Comparison of ENCODE assay signal across 1 cellular context in genomic region chr17:16975744-16976625, GRCh38.
TF ChIP-seq lines count a peak whose summit lies in the region.

No MANE protein-coding gene starts in this region.

TF ChIP-seq in GM12878, 131 proteins besides CTCF, POLR2A, EP300 and RAD21 (continued from another document and continues in another):
- no peak for TF ChIP-seq CEBPZ (IDR thresholded peaks at IDR 0.05; ENCODE audit: low read depth, low read length)
- 0 out of 2 replicates have a peak, but pooled peaks have one; percentile 48 for TF ChIP-seq MTA3 (IDR thresholded peaks at IDR 0.05; ENCODE audit: borderline replicate concordance, low read length)
- no peak for TF ChIP-seq FOXK2 (IDR thresholded peaks at IDR 0.05)
- TF ChIP-seq SREBF2 (IDR thresholded peaks at IDR 0.05; ENCODE audit: low read length), result no peak
- TF ChIP-seq TCF3 (IDR thresholded peaks at IDR 0.05; ENCODE audit: borderline replicate concordance, insufficient read depth, low read depth, low read length), result peak; percentile 74; the same call in 1 of the 2 replicates
- peak; percentile 84; the same call in 1 of the 2 replicates for TF ChIP-seq TCF12 (IDR thresholded peaks at IDR 0.05; ENCODE audit: low read depth, low read length)
- TF ChIP-seq HDAC2 (IDR thresholded peaks at IDR 0.05), result no peak
- no peak for TF ChIP-seq MYC (IDR thresholded peaks at IDR 0.05; ENCODE audit: insufficient read depth, insufficient read length, insufficient replicate concordance, low read length, severe bottlenecking)
- TF ChIP-seq HDAC6 (IDR thresholded peaks at IDR 0.05; ENCODE audit: unreplicated experiment), result no peak
- TF ChIP-seq, protein P1, sequence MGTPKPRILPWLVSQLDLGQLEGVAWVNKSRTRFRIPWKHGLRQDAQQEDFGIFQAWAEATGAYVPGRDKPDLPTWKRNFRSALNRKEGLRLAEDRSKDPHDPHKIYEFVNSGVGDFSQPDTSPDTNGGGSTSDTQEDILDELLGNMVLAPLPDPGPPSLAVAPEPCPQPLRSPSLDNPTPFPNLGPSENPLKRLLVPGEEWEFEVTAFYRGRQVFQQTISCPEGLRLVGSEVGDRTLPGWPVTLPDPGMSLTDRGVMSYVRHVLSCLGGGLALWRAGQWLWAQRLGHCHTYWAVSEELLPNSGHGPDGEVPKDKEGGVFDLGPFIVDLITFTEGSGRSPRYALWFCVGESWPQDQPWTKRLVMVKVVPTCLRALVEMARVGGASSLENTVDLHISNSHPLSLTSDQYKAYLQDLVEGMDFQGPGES (IDR thresholded peaks at IDR 0.05), result no peak
- TF ChIP-seq SMAD1 (IDR thresholded peaks at IDR 0.05; ENCODE audit: low read depth, partially characterized antibody), result no peak
- TF ChIP-seq, protein P2, sequence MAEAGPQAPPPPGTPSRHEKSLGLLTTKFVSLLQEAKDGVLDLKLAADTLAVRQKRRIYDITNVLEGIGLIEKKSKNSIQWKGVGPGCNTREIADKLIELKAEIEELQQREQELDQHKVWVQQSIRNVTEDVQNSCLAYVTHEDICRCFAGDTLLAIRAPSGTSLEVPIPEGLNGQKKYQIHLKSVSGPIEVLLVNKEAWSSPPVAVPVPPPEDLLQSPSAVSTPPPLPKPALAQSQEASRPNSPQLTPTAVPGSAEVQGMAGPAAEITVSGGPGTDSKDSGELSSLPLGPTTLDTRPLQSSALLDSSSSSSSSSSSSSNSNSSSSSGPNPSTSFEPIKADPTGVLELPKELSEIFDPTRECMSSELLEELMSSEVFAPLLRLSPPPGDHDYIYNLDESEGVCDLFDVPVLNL (IDR thresholded peaks at IDR 0.05; ENCODE audit: low read depth, low read length), result no peak
- TF ChIP-seq KDM1A (IDR thresholded peaks at IDR 0.05; ENCODE audit: borderline replicate concordance), result no peak
- peak; percentile 72; the same call in 1 of the 2 replicates for TF ChIP-seq PML (IDR thresholded peaks at IDR 0.05; ENCODE audit: low read length)
- no peak for TF ChIP-seq PRDM15 (CRISPR knock-in tag; IDR thresholded peaks at IDR 0.05)
- TF ChIP-seq CHD2 (IDR thresholded peaks at IDR 0.05; ENCODE audit: borderline replicate concordance, low read depth, low read length), result peak; percentile 57; the same call in 1 of the 2 replicates
- no peak for TF ChIP-seq RCOR1 (conservative IDR thresholded peaks at IDR 0.05; ENCODE audit: low read depth, low read length)
- TF ChIP-seq STAT1 (conservative IDR thresholded peaks at IDR 0.05), result no peak
- TF ChIP-seq SMC3 (IDR thresholded peaks at IDR 0.05; ENCODE audit: borderline replicate concordance, low read length), result no peak
- TF ChIP-seq, protein P3, sequence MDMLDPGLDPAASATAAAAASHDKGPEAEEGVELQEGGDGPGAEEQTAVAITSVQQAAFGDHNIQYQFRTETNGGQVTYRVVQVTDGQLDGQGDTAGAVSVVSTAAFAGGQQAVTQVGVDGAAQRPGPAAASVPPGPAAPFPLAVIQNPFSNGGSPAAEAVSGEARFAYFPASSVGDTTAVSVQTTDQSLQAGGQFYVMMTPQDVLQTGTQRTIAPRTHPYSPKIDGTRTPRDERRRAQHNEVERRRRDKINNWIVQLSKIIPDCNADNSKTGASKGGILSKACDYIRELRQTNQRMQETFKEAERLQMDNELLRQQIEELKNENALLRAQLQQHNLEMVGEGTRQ (IDR thresholded peaks at IDR 0.05; ENCODE audit: borderline replicate concordance, low read depth, low read length), result no peak
- TF ChIP-seq MXI1 (IDR thresholded peaks at IDR 0.05; ENCODE audit: low read depth, low read length), result no peak; the same call in 1 of the 2 replicates
- TF ChIP-seq RBBP5 (conservative IDR thresholded peaks at IDR 0.05), result no peak
- peak; percentile 62; the same call in 1 of the 2 replicates for TF ChIP-seq PAX5 (IDR thresholded peaks at IDR 0.05; ENCODE audit: borderline replicate concordance, low read depth, low read length)
- peak; percentile 98 for TF ChIP-seq MEF2B (IDR thresholded peaks at IDR 0.05; ENCODE audit: partially characterized antibody, poor library complexity, severe bottlenecking)
- no peak for TF ChIP-seq PAX8 (IDR thresholded peaks at IDR 0.05)
- no peak; the same call in 1 of the 2 replicates for TF ChIP-seq LARP7 (IDR thresholded peaks at IDR 0.05)
- peak; percentile 65; the same call in 1 of the 2 replicates for TF ChIP-seq MTA2 (IDR thresholded peaks at IDR 0.05; ENCODE audit: low read depth)
- peak; percentile 94 for TF ChIP-seq ZNF384 (IDR thresholded peaks at IDR 0.05; ENCODE audit: borderline replicate concordance, low read depth, low read length)
- TF ChIP-seq ZBED1 (IDR thresholded peaks at IDR 0.05; ENCODE audit: borderline replicate concordance), result peak; percentile 82; the same call in 1 of the 2 replicates
- TF ChIP-seq POU2F2 (IDR thresholded peaks at IDR 0.05; ENCODE audit: borderline replicate concordance, low read depth, low read length), result peak; percentile 81; the same call in 1 of the 3 replicates
- TF ChIP-seq IKZF1 (conservative IDR thresholded peaks at IDR 0.05), result peak; percentile 90
- TF ChIP-seq CBX5 (IDR thresholded peaks at IDR 0.05; ENCODE audit: low read depth), result 0 out of 2 replicates have a peak, but pooled peaks have one; percentile 49
- TF ChIP-seq TCF7 (IDR thresholded peaks at IDR 0.05; ENCODE audit: borderline replicate concordance), result 0 out of 2 replicates have a peak, but pooled peaks have one; percentile 3
- no peak for TF ChIP-seq SUZ12 (IDR thresholded peaks at IDR 0.05; ENCODE audit: unreplicated experiment)
- TF ChIP-seq, protein P4, sequence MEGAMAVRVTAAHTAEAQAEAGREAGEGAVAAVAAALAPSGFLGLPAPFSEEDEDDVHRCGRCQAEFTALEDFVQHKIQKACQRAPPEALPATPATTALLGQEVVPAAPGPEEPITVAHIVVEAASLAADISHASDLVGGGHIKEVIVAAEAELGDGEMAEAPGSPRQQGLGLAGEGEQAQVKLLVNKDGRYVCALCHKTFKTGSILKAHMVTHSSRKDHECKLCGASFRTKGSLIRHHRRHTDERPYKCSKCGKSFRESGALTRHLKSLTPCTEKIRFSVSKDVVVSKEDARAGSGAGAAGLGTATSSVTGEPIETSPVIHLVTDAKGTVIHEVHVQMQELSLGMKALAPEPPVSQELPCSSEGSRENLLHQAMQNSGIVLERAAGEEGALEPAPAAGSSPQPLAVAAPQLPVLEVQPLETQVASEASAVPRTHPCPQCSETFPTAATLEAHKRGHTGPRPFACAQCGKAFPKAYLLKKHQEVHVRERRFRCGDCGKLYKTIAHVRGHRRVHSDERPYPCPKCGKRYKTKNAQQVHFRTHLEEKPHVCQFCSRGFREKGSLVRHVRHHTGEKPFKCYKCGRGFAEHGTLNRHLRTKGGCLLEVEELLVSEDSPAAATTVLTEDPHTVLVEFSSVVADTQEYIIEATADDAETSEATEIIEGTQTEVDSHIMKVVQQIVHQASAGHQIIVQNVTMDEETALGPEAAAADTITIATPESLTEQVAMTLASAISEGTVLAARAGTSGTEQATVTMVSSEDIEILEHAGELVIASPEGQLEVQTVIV (IDR thresholded peaks at IDR 0.05; ENCODE audit: borderline replicate concordance, partially characterized antibody), result no peak
- TF ChIP-seq RB1 (IDR thresholded peaks at IDR 0.05; ENCODE audit: borderline replicate concordance), result peak; percentile 57; the same call in 1 of the 2 replicates
- TF ChIP-seq IRF5 (IDR thresholded peaks at IDR 0.05; ENCODE audit: borderline replicate concordance), result no peak
- no peak for TF ChIP-seq CHD1 (IDR thresholded peaks at IDR 0.05; ENCODE audit: low read depth, low read length)
- no peak for TF ChIP-seq NFXL1 (IDR thresholded peaks at IDR 0.05; ENCODE audit: borderline replicate concordance)
- no peak for TF ChIP-seq PBX3 (IDR thresholded peaks at IDR 0.05; ENCODE audit: insufficient replicate concordance, low read depth, low read length)
- TF ChIP-seq ZNF207 (IDR thresholded peaks at IDR 0.05; ENCODE audit: borderline replicate concordance), result no peak
- peak; percentile 63 for TF ChIP-seq ATF7 (IDR thresholded peaks at IDR 0.05; ENCODE audit: low read depth)
- peak; percentile 95 for TF ChIP-seq SKIL (IDR thresholded peaks at IDR 0.05; ENCODE audit: low read depth, poor library complexity, severe bottlenecking)
- peak; percentile 88 for TF ChIP-seq GATAD2B (conservative IDR thresholded peaks at IDR 0.05; ENCODE audit: low read depth)
- 0 out of 2 replicates have a peak, but pooled peaks have one; percentile 53 for TF ChIP-seq MEF2A (IDR thresholded peaks at IDR 0.05; ENCODE audit: insufficient read depth, low read depth, low read length)
- peak; percentile 72; the same call in 1 of the 2 replicates for TF ChIP-seq FOXM1 (IDR thresholded peaks at IDR 0.05; ENCODE audit: low read depth, low read length)
